ENCODE assay signal across 10 cellular contexts in the genomic region with DNA sequence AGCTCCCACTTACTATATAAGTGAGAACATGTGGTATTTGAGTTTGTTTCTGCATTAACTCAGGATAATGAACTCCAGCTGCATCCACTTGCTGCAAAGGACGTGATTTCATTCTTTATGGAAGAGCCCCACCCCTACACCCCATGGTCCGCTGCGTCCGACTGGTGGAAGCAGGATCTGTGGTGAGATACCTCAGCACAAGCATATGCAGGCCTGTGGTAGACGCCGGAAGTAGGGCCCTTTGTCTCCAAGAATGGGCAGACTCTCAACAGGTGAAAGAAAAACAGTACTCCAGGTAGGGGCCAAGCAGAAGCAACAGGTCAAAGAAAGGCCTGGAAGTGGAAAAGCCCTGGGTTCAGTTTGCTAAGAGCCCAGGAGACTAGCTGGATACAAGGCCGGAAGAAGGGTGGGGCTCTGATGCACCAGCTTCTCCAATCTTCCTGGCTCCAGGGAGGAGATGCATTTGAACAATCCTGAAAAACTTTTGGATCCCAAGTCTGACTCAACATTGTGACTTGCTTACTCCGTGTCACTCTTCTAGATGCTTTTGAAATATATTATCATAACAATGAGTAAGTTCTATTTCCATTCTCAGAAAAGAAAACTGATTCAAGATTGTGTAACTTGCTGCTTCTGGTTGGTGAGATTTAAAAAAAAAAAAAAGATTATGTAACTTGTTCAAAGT. TPM values are rescaled to one million over a fixed set of nuclear protein-coding genes. Genes with fewer than 3 reads are reported as not detected.
DNase-seq lines count a peak whose midpoint lies in the region; ATAC-seq and TF ChIP-seq lines count a peak whose summit lies in the region.
"Had no signal": no experiment of that assay in that cellular context is flagged by ENCODE, and none has a peak within 500 bp of the region (broad histone marks: within the 10 kb centered on the region; RNA-seq: fewer than 3 reads in every experiment).

No MANE protein-coding gene starts in this region.

- peaks cover 5% of the 10 kb centered on the region for H3K36me3 Mint-ChIP-seq in activated CD8-positive, alpha-beta T cell treated with anti-CD3 and anti-CD28 coated beads for 36 hours (ENCODE audit: low read depth)
- H3K36me3 Mint-ChIP-seq in activated CD8-positive, alpha-beta T cell treated with anti-CD3 and anti-CD28 coated beads, Interleukin-2, amount 10 ng/mL, durations not matched to agents 7 days and 5 days (ENCODE audit: low read depth), result peaks cover 3% of the 10 kb centered on the region

- no peak overlapping the region for H3K27ac Mint-ChIP-seq in activated CD8-positive, alpha-beta T cell treated with anti-CD3 and anti-CD28 coated beads for 36 hours
- no peak overlapping the region for H3K27ac Mint-ChIP-seq in activated CD8-positive, alpha-beta T cell treated with anti-CD3 and anti-CD28 coated beads, Interleukin-2, amount 10 ng/mL, durations not matched to agents 7 days and 5 days

- intact Hi-C loops in activated CD8-positive, alpha-beta T cell treated with anti-CD3 and anti-CD28 coated beads for 36 hours (cut with micrococcal nuclease), result no loop called here

- no peaks in the 10 kb centered on the region for H3K27me3 Mint-ChIP-seq in activated CD8-positive, alpha-beta T cell treated with anti-CD3 and anti-CD28 coated beads for 36 hours
- H3K27me3 Mint-ChIP-seq in activated CD8-positive, alpha-beta T cell treated with anti-CD3 and anti-CD28 coated beads, Interleukin-2, amount 10 ng/mL, durations not matched to agents 7 days and 5 days (ENCODE audit: low read depth), result no peaks in the 10 kb centered on the region
- H3K27me3 Mint-ChIP-seq: effector memory CD8-positive, alpha-beta T cell had no signal

- no peak for ATAC-seq in activated CD8-positive, alpha-beta T cell treated with anti-CD3 and anti-CD28 coated beads for 36 hours
- ATAC-seq in activated CD8-positive, alpha-beta T cell treated with anti-CD3 and anti-CD28 coated beads, Interleukin-2, amount 10 ng/mL, durations not matched to agents 7 days and 5 days, result no peak
- ATAC-seq: effector memory CD8-positive, alpha-beta T cell had no signal

- no peak for TF ChIP-seq CTCF in activated CD8-positive, alpha-beta T cell treated with anti-CD3 and anti-CD28 coated beads for 36 hours (IDR thresholded peaks at IDR 0.05)

- POLR2A ChIA-PET in activated CD8-positive, alpha-beta T cell treated with anti-CD3 and anti-CD28 coated beads for 36 hours (lab: Charles Lee), result interaction anchor here (0.6 to 1.0 kb wide), 2 partner anchors 29 to 35 kb away, joined by 3 to 4 read pairs; no protein-coding TSS in a partner anchor
- POLR2A ChIA-PET in activated CD8-positive, alpha-beta T cell treated with anti-CD3 and anti-CD28 coated beads, Interleukin-2, amount 10 ng/mL, durations not matched to agents 7 days and 5 days (lab: Charles Lee), result interaction anchor here (1.0 to 1.7 kb wide), 2 partner anchors 25 to 52 kb away, joined by 3 to 5 read pairs; no protein-coding TSS in a partner anchor

- H3K9me3 Mint-ChIP-seq in activated CD8-positive, alpha-beta T cell treated with anti-CD3 and anti-CD28 coated beads for 36 hours, result peaks cover 2% of the 10 kb centered on the region
- no peaks in the 10 kb centered on the region for H3K9me3 Mint-ChIP-seq in activated CD8-positive, alpha-beta T cell treated with anti-CD3 and anti-CD28 coated beads, Interleukin-2, amount 10 ng/mL, durations not matched to agents 7 days and 5 days (ENCODE audit: insufficient read depth)
- H3K9me3 Mint-ChIP-seq: effector memory CD8-positive, alpha-beta T cell had no signal

- CTCF ChIA-PET in activated CD8-positive, alpha-beta T cell treated with anti-CD3 and anti-CD28 coated beads for 36 hours (lab: Charles Lee), result no interaction called here
- CTCF ChIA-PET in activated CD8-positive, alpha-beta T cell treated with anti-CD3 and anti-CD28 coated beads, Interleukin-2, amount 10 ng/mL, durations not matched to agents 7 days and 5 days (lab: Charles Lee), result no interaction called here

- DNase-seq in activated CD8-positive, alpha-beta T cell treated with anti-CD3 and anti-CD28 coated beads for 36 hours, result no peak
- no peak for DNase-seq in activated CD8-positive, alpha-beta T cell treated with anti-CD3 and anti-CD28 coated beads, Interleukin-2, amount 10 ng/mL, durations not matched to agents 7 days and 5 days
- DNase-seq in SIG-M5 treated with dmso at 0.1 percent for 504 hours (lab: John Stamatoyannopoulos, UW; ENCODE audit: unreplicated experiment) (peak; percentile 81), fibroblast of the conjunctiva (ENCODE audit: low read depth) (peak; percentile 78), superior temporal gyrus (ENCODE audit: extremely low spot score) (peak; percentile 40), NCI-H1092 (lab: John Stamatoyannopoulos, UW) (no peak), NCI-H2227 (lab: John Stamatoyannopoulos, UW; ENCODE audit: unreplicated experiment) (no peak)
- no peak for DNase-seq in stimulated activated CD4-positive, alpha-beta T cell treated with anti-CD3 and anti-CD28 coated beads, Interleukin-15, amount 100 ng/mL, for 24 hours
- DNase-seq: DND-41; effector memory CD8-positive, alpha-beta T cell had no signal

- peaks cover 32% of the 10 kb centered on the region for H3K4me1 Mint-ChIP-seq in activated CD8-positive, alpha-beta T cell treated with anti-CD3 and anti-CD28 coated beads for 36 hours (ENCODE audit: low read depth)
- peaks cover 28% of the 10 kb centered on the region for H3K4me1 Mint-ChIP-seq in activated CD8-positive, alpha-beta T cell treated with anti-CD3 and anti-CD28 coated beads, Interleukin-2, amount 10 ng/mL, durations not matched to agents 7 days and 5 days (ENCODE audit: low read depth)

- H3K4me3 Mint-ChIP-seq in activated CD8-positive, alpha-beta T cell treated with anti-CD3 and anti-CD28 coated beads for 36 hours, result peak overlapping the region; percentile 19
- no peak overlapping the region for H3K4me3 Mint-ChIP-seq in activated CD8-positive, alpha-beta T cell treated with anti-CD3 and anti-CD28 coated beads, Interleukin-2, amount 10 ng/mL, durations not matched to agents 7 days and 5 days

RNA-seq across cellular contexts. Expression of gene NEAT1, which starts 30.4 kb away (rescaled TPM):
- 100 to 1,000 TPM; 313 to 358 TPM for total RNA-seq in activated CD8-positive, alpha-beta T cell treated with anti-CD3 and anti-CD28 coated beads for 36 hours
- 100 to 1,000 TPM; 212 to 254 TPM for total RNA-seq in activated CD8-positive, alpha-beta T cell treated with anti-CD3 and anti-CD28 coated beads, Interleukin-2, amount 10 ng/mL, durations not matched to agents 7 days and 5 days

RNA-seq across cellular contexts. Expression of gene MALAT1, which starts 45.9 kb away (rescaled TPM):
- total RNA-seq in activated CD8-positive, alpha-beta T cell treated with anti-CD3 and anti-CD28 coated beads for 36 hours, result 1,000 to 10,000 TPM; 3,856 to 3,869 TPM
- total RNA-seq in activated CD8-positive, alpha-beta T cell treated with anti-CD3 and anti-CD28 coated beads, Interleukin-2, amount 10 ng/mL, durations not matched to agents 7 days and 5 days, result 1,000 to 10,000 TPM; 3,822 to 4,094 TPM

Comparison
In these comparisons a context has a peak if more than half of its experiments do, and no peak if none do; other contexts are left out.
1. DNase-seq: peak in SIG-M5 treated with dmso at 0.1 percent for 504 hours (single experiment), fibroblast of the conjunctiva (single experiment) and superior temporal gyrus (single experiment); none in activated CD8-positive, alpha-beta T cell treated with anti-CD3 and anti-CD28 coated beads for 36 hours (single experiment), activated CD8-positive, alpha-beta T cell treated with anti-CD3 and anti-CD28 coated beads, Interleukin-2, amount 10 ng/mL, durations not matched to agents 7 days and 5 days (single experiment), NCI-H1092 (single experiment), stimulated activated CD4-positive, alpha-beta T cell treated with anti-CD3 and anti-CD28 coated beads, Interleukin-15, amount 100 ng/mL, for 24 hours (single experiment) and NCI-H2227 (single experiment).